Comparison of ENCODE assay signal across 8 cellular contexts in the genomic region with DNA sequence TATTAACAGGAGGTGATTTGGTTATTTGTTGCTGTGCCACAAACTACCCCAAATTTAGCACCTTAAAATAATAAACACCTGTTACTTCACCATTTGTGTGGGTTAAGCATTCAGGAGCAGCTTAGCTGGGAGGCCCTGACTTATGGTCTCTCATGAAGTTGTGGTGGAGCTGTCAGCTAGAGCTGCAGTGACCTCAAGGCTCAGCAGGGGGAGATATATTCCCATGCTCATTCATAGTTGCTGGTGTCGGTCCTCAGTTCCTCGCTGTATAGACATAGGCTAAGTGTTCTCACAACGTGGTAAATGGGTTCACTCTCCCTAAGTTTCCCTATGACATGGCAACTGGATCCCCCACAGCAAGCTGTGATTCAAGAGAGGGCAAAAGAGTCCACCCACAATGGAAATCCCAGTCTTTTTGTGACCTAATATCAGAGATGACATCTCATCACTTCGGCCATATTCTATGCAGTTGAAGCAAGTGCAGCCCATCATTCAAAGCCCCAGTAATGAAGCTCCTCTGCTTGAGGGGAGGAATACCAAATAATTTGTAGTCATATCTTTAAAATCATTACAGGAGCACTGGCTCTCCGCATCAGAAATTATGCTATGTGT. TPM values are rescaled to one million over a fixed set of nuclear protein-coding genes. Genes with fewer than 3 reads are reported as not detected.
A peak's percentile ranks its signal among the peaks of the same experiment; 100 is the strongest.
DNase-seq lines count a peak whose midpoint lies in the region; ATAC-seq, FAIRE-seq and TF ChIP-seq lines count a peak whose summit lies in the region.

No MANE protein-coding gene starts in this region.

- H3K27ac ChIP-seq in lung (ENCODE audit: low read depth in 1 of 2, low read length in 1 of 2): no peak overlapping the region

- H3K4me1 ChIP-seq in lung (ENCODE audit: control insufficient read depth in 2 of 2, insufficient read depth in 2 of 2, low read length in 2 of 2): no peaks in the 10 kb centered on the region

- 47 to 58% methylated on average over 5 of the region's 5 CpGs for WGBS in lung, 2 donors

- H3K4me3 ChIP-seq in GM12865 (ENCODE audit: low read depth, low read length) (no peak overlapping the region), bronchial epithelial cell (ENCODE audit: low read depth, low read length) (no peak overlapping the region), lung (no peak overlapping the region)

- no peak for FAIRE-seq in bronchial epithelial cell (lab: Jason Lieb, UNC)

- H3K36me3 ChIP-seq in bronchial epithelial cell (ENCODE audit: control insufficient read depth, insufficient read depth, low read length) (no peaks in the 10 kb centered on the region), lung (ENCODE audit: control insufficient read depth in 2 of 2, insufficient read depth in 2 of 2, low read length in 2 of 2) (no peaks in the 10 kb centered on the region)

- TF ChIP-seq CTCF in GM12865 (IDR thresholded peaks at IDR 0.05; ENCODE audit: insufficient read depth, low read depth, low read length, missing control alignments) (peak; percentile 78), bronchial epithelial cell (IDR thresholded peaks at IDR 0.05; ENCODE audit: insufficient read depth, low read length, severe bottlenecking) (peak; percentile 87), lung (IDR thresholded peaks at IDR 0.05; ENCODE audit: control extremely low read depth, extremely low read depth) (peak; percentile 9)

- DNase-seq in AG08396 (ENCODE audit: low spot score): peak; percentile 42
- DNase-seq in GM12865 (ENCODE audit: low read depth): peak; percentile 63
- peak; percentile 75 for DNase-seq in OCI-M1 (lab: John Stamatoyannopoulos, UW)
- peak; percentile 61 for DNase-seq in bronchial epithelial cell (ENCODE audit: low read depth)
- DNase-seq in lung (ENCODE audit: low spot score): peak; percentile 29

- ATAC-seq in HG03469 (IDR thresholded peaks at IDR 0.05; ENCODE audit: unreplicated experiment) (peak; percentile 56), lung (ENCODE audit: insufficient read depth, low FRiP score) (no peak), GM21825 (IDR thresholded peaks at IDR 0.05; ENCODE audit: unreplicated experiment) (no peak), HG02588 (IDR thresholded peaks at IDR 0.05; ENCODE audit: unreplicated experiment) (no peak)

- no peaks in the 10 kb centered on the region for H3K9me3 ChIP-seq in lung (ENCODE audit: control insufficient read depth in 2 of 2, insufficient read depth in 1 of 2, low read length in 1 of 2)

- H3K27me3 ChIP-seq in bronchial epithelial cell (ENCODE audit: control insufficient read depth, insufficient read depth, low read length): peaks cover 2% of the 10 kb centered on the region
- H3K27me3 ChIP-seq in lung (ENCODE audit: control insufficient read depth, insufficient read depth): no peaks in the 10 kb centered on the region

RNA-seq across cellular contexts. Expression of a gene that starts 41.1 kb away (rescaled TPM):
- not detected in 2 replicates for total RNA-seq in bronchial epithelial cell
- under 1 TPM in 1 of 2 donors, not detected in 1; 0.49 TPM for total RNA-seq in lung
- polyA plus RNA-seq in lung: under 1 TPM in 1 of 2 donors, not detected in 1; 0.02 TPM

RNA-seq across cellular contexts. Expression of a gene that starts 41.6 kb away (rescaled TPM):
- total RNA-seq in bronchial epithelial cell: not detected in 2 replicates
- total RNA-seq in lung: not detected
- polyA plus RNA-seq in lung: not detected

RNA-seq across cellular contexts. Expression of a gene that starts 57.4 kb away (rescaled TPM):
- total RNA-seq in bronchial epithelial cell (3.2 and 3.5 TPM in 2 replicates), lung (10 to 100 TPM in 1 of 2 donors, 1 to 10 TPM in 1; 8.2 to 10.5 TPM)
- polyA plus RNA-seq in lung: 10 to 100 TPM in 1 of 2 donors, 1 to 10 TPM in 1; 6.1 to 10.6 TPM

Comparison
In these comparisons a context has a peak if more than half of its experiments do, and no peak if none do; other contexts are left out.
1. CTCF ChIP-seq: peak in every context shown above with its lines; median percentile 87 in bronchial epithelial cell; 78 in GM12865; 9 in lung.